8 cellular contexts compared by ENCODE assay signal in the genomic region with DNA sequence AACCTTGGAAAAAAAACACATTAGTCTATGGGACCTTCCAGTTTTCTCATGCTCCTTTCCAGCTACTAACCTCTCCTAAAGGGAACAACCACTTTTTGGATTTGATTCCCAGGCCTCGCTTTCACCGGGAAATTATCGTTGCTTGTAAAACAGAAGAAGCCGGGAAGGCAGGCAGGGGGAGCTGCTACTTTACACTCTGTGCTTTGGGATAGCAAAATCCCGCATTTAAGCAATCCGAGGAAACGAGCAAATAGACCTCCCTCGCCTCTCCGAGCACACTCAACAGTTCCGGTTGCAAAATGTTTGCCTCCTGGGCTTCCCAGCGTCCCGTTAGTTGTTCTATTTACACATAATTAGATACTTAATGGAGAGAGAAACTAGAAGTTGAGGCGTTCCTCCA. TPM values are rescaled to one million over a fixed set of nuclear protein-coding genes. Genes with fewer than 3 reads are reported as not detected.
A peak's percentile ranks its signal among the peaks of the same experiment; 100 is the strongest.
DNase-seq lines count a peak whose midpoint lies in the region; ATAC-seq, FAIRE-seq and TF ChIP-seq lines count a peak whose summit lies in the region.

No MANE protein-coding gene starts in this region.

- TF ChIP-seq EP300 in transverse colon (IDR thresholded peaks at IDR 0.05; ENCODE audit: low read depth) = no peak

- H3K4me2 ChIP-seq in endothelial cell of umbilical vein (ENCODE audit: insufficient read depth, low read length) = peak overlapping the region; percentile 94

- 0 to 1% methylated on average over 12 to 13 of the region's 13 CpGs for WGBS in transverse colon (ENCODE audit: low coverage in 1 of 2), 2 donors

- CTCF ChIA-PET in A673 (lab: Charles Lee) (interaction anchor here (0.7 kb wide), 1 partner anchor 14 kb away, joined by 4 read pairs; no protein-coding TSS in a partner anchor), endothelial cell of umbilical vein (lab: Charles Lee) (interaction anchor here (0.8 to 1.6 kb wide), 7 partner anchors 8 to 29 kb away, joined by 3 to 7 read pairs (median 4); no protein-coding TSS in a partner anchor)

- H3K9ac ChIP-seq in endothelial cell of umbilical vein (replicated peaks; ENCODE audit: extremely low read depth, insufficient read depth, low read length) = peak overlapping the region; percentile 9

- POLR2A ChIA-PET in A673 (lab: Charles Lee; ENCODE audit: low non-redundant PET) = no interaction called here
- POLR2A ChIA-PET in endothelial cell of umbilical vein (lab: Charles Lee) = no interaction called here

- peak overlapping the region; percentile 91 for H2AFZ ChIP-seq in endothelial cell of umbilical vein (ENCODE audit: low read depth, low read length)

- H3K4me3 ChIP-seq in A673 (ENCODE audit: low read depth, low read length, poor library complexity, severe bottlenecking) (peak overlapping the region; percentile 48), SJSA1 (peak overlapping the region; percentile 37), endothelial cell of umbilical vein (replicated peaks in 1 of 3; ENCODE audit: insufficient read depth in 1 of 3, low read depth in 1 of 3, low read length in 3 of 3) (peak overlapping the region; percentile 35 to 62 (median 54)), transverse colon (peak overlapping the region; percentile 21 to 66 (median 44))

- peak; percentile 49 for FAIRE-seq in endothelial cell of umbilical vein (lab: Jason Lieb, UNC)

- no peaks in the 10 kb centered on the region for H4K20me1 ChIP-seq in endothelial cell of umbilical vein (replicated peaks; ENCODE audit: control insufficient read depth, extremely low read depth, insufficient read depth, low read length)

- TF ChIP-seq CTCF in A673 (conservative IDR thresholded peaks at IDR 0.05; ENCODE audit: low read depth, low read length) = peak; percentile 56
- peak; percentile 6 to 26 for TF ChIP-seq CTCF in endothelial cell of umbilical vein (IDR thresholded peaks at IDR 0.05; ENCODE audit: extremely low read depth in 1 of 2, insufficient read depth in 1 of 2, low read depth in 1 of 2, low read length in 2 of 2)
- peak in 2 of 5 experiments; percentile 13 for TF ChIP-seq CTCF in transverse colon (IDR thresholded peaks at IDR 0.05)

- TF ChIP-seq POLR2A in endothelial cell of umbilical vein (IDR thresholded peaks at IDR 0.05; ENCODE audit: low read depth, low read length) = no peak
- no peak for TF ChIP-seq POLR2A in transverse colon (IDR thresholded peaks at IDR 0.05)

- no peaks in the 10 kb centered on the region for H3K9me1 ChIP-seq in endothelial cell of umbilical vein (replicated peaks; ENCODE audit: control insufficient read depth, extremely low read depth, insufficient read depth, low read length)

- H3K4me1 ChIP-seq in A673 (ENCODE audit: insufficient read depth, low read length, poor library complexity, severe bottlenecking) (no peaks in the 10 kb centered on the region), SJSA1 (replicated peaks) (peaks cover 9% of the 10 kb centered on the region; the same call in 1 of the 2 replicates), endothelial cell of umbilical vein (ENCODE audit: control insufficient read depth, extremely low read depth, insufficient read depth, low read length) (peaks cover 15% of the 10 kb centered on the region), transverse colon (peaks cover 0 to 24% (median 10%) of the 10 kb centered on the region in 4 donors)

- H3K36me3 ChIP-seq in A673 (ENCODE audit: insufficient read depth, low read length, poor library complexity, severe bottlenecking) (no peaks in the 10 kb centered on the region), SJSA1 (no peaks in the 10 kb centered on the region), endothelial cell of umbilical vein (ENCODE audit: control insufficient read depth in 2 of 2, extremely low read depth in 1 of 2, insufficient read depth in 2 of 2, low read length in 2 of 2) (no peaks in the 10 kb centered on the region), transverse colon (no peaks in the 10 kb centered on the region)

- no peaks in the 10 kb centered on the region for H3K79me2 ChIP-seq in endothelial cell of umbilical vein (ENCODE audit: control insufficient read depth, insufficient read depth, low read length)

- intact Hi-C loops in A673 (cut with micrococcal nuclease; ENCODE audit: unreplicated experiment) (no loop called here), endothelial cell of umbilical vein (cut with micrococcal nuclease) (no loop called here), transverse colon (cut with DNase I; ENCODE audit: low total_unique reads) (no loop called here)

- no peaks in the 10 kb centered on the region for H3K9me3 ChIP-seq in A673 (ENCODE audit: low read depth, low read length, poor library complexity, severe bottlenecking)
- H3K9me3 ChIP-seq in SJSA1 (replicated peaks) = no peaks in the 10 kb centered on the region
- H3K9me3 ChIP-seq in endothelial cell of umbilical vein (replicated peaks; ENCODE audit: control insufficient read depth, insufficient read depth, low read length) = no peaks in the 10 kb centered on the region
- H3K9me3 ChIP-seq in transverse colon = no peaks in the 10 kb centered on the region

- peak; percentile 69 for DNase-seq in A673 (ENCODE audit: low spot score)
- DNase-seq in GM04504 (ENCODE audit: low read depth) = peak; percentile 10
- peak in 1 of 2 experiments; percentile 18 for DNase-seq in SJSA1 (ENCODE audit: low read depth in 1 of 2, low spot score in 2 of 2)
- DNase-seq in endothelial cell of umbilical vein (ENCODE audit: low read depth, low spot score) = peak; percentile 60
- DNase-seq in midbrain (lab: John Stamatoyannopoulos, UW) = peak; percentile 62
- peak; percentile 33 for DNase-seq in transverse colon

- dilution Hi-C loops in endothelial cell of umbilical vein (cut with MboI; ENCODE audit: extremely low pct_ligation_motif_present, low sequenced_read_pairs) = no loop called here

- in situ Hi-C loops in transverse colon (cut with MboI; ENCODE audit: low pct_ligation_motif_present in 1 of 4, low pct_unique_long_range_greater_than_20kb in 1 of 4, low sequenced_read_pairs in 3 of 4) = no loop called here

- BruUV-seq in A673 (replicated peaks; lab: Mats Ljungman, UMichigan) = no TSS peak
- no TSS peak for BruUV-seq in endothelial cell of umbilical vein (replicated peaks; lab: Mats Ljungman, UMichigan)

- H3K27ac ChIP-seq in A673 (ENCODE audit: low read depth, low read length, poor library complexity, severe bottlenecking) = no peak overlapping the region
- no peak overlapping the region for H3K27ac ChIP-seq in SJSA1
- no peak overlapping the region for H3K27ac ChIP-seq in endothelial cell of umbilical vein (ENCODE audit: insufficient read depth, low read depth, low read length)
- H3K27ac ChIP-seq in transverse colon = peak overlapping the region; percentile 30 to 71 (median 52)

- peaks cover 11% of the 10 kb centered on the region for H3K27me3 ChIP-seq in A673 (replicated peaks; ENCODE audit: insufficient read depth, low read depth, low read length, poor library complexity)
- H3K27me3 ChIP-seq in SJSA1 (replicated peaks) = peaks cover 5% of the 10 kb centered on the region
- peaks cover 24 to 47% of the 10 kb centered on the region in 2 experiments for H3K27me3 ChIP-seq in endothelial cell of umbilical vein (ENCODE audit: control insufficient read depth in 2 of 2, insufficient read depth in 2 of 2, low read length in 2 of 2)
- no peaks in the 10 kb centered on the region for H3K27me3 ChIP-seq in transverse colon

- ATAC-seq in HG03378 (IDR thresholded peaks at IDR 0.05; ENCODE audit: unreplicated experiment) = no peak
- ATAC-seq in GM18520 (IDR thresholded peaks at IDR 0.05; ENCODE audit: unreplicated experiment) = no peak

TF ChIP-seq in endothelial cell of umbilical vein, 7 proteins besides CTCF, POLR2A, EP300 and RAD21:
- TF ChIP-seq, protein P1, sequence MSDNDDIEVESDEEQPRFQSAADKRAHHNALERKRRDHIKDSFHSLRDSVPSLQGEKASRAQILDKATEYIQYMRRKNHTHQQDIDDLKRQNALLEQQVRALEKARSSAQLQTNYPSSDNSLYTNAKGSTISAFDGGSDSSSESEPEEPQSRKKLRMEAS (IDR thresholded peaks at IDR 0.05; ENCODE audit: insufficient read depth, insufficient read length) = no peak
- no peak for TF ChIP-seq JUN (IDR thresholded peaks at IDR 0.05; ENCODE audit: borderline replicate concordance, insufficient read depth, insufficient read length, low read depth)
- TF ChIP-seq FOS (IDR thresholded peaks at IDR 0.05; ENCODE audit: borderline replicate concordance, insufficient read depth, low read length) = no peak
- no peak for TF ChIP-seq POLR2AphosphoS5 (IDR thresholded peaks at IDR 0.05; ENCODE audit: insufficient read depth, low read depth, low read length)
- TF ChIP-seq MYC (IDR thresholded peaks at IDR 0.05; ENCODE audit: low read depth, low read length) = no peak
- no peak for TF ChIP-seq EZH2 (IDR thresholded peaks at IDR 0.05; ENCODE audit: borderline replicate concordance, low read depth, low read length, severe bottlenecking)
- TF ChIP-seq GATA2 (IDR thresholded peaks at IDR 0.05; ENCODE audit: insufficient read depth, insufficient read length, low read depth, low read length) = no peak

RNA-seq across cellular contexts. Expression of a gene that starts 1.2 kb away (rescaled TPM):
- not detected in 2 replicates for total RNA-seq in A673 (2021)
- 0.05 TPM in 1 of 2 replicates, not detected in the other for total RNA-seq in SJSA1 (2014; rRNA removed; shearing (Covaris generic))
- 0.31 TPM in 1 of 2 replicates, not detected in the other for total RNA-seq in endothelial cell of umbilical vein
- 0.11 and 0.14 TPM in 2 replicates for polyA plus RNA-seq in endothelial cell of umbilical vein
- 0.08 and 0.09 TPM in 2 replicates for polyA plus RNA-seq in endothelial cell of umbilical vein (2011; cell fraction: cytosol; rRNA removed)
- 0.22 and 0.28 TPM in 2 replicates for polyA plus RNA-seq in endothelial cell of umbilical vein (2011; cell fraction: nucleus; rRNA removed)
- polyA plus RNA-seq in endothelial cell of umbilical vein (2012) = not detected in 2 replicates
- 0.21 and 0.27 TPM in 2 replicates for polyA minus RNA-seq in endothelial cell of umbilical vein
- not detected for polyA minus RNA-seq in endothelial cell of umbilical vein (2011; cell fraction: cytosol; rRNA and poly(A)+ RNA removed)
- 0.05 TPM in 1 of 2 replicates, not detected in the other for polyA minus RNA-seq in endothelial cell of umbilical vein (2011; cell fraction: nucleus; rRNA and poly(A)+ RNA removed)
- 1 to 10 TPM in 3 of 4 donors, not detected in 1; 2.7 to 7.5 (median 3.4) TPM for total RNA-seq in transverse colon

Comparison
In these comparisons a context has a peak if more than half of its experiments do, and no peak if none do; other contexts are left out.
1. H3K27ac ChIP-seq: peak in transverse colon (4 of 4); none in A673 (single experiment), SJSA1 (single experiment) and endothelial cell of umbilical vein (single experiment).
2. Peak in every context shown above with its lines, with median percentiles within 50 percentile points of each other: H3K4me3 ChIP-seq.